9 cellular contexts compared by ENCODE assay signal in the genomic region with DNA sequence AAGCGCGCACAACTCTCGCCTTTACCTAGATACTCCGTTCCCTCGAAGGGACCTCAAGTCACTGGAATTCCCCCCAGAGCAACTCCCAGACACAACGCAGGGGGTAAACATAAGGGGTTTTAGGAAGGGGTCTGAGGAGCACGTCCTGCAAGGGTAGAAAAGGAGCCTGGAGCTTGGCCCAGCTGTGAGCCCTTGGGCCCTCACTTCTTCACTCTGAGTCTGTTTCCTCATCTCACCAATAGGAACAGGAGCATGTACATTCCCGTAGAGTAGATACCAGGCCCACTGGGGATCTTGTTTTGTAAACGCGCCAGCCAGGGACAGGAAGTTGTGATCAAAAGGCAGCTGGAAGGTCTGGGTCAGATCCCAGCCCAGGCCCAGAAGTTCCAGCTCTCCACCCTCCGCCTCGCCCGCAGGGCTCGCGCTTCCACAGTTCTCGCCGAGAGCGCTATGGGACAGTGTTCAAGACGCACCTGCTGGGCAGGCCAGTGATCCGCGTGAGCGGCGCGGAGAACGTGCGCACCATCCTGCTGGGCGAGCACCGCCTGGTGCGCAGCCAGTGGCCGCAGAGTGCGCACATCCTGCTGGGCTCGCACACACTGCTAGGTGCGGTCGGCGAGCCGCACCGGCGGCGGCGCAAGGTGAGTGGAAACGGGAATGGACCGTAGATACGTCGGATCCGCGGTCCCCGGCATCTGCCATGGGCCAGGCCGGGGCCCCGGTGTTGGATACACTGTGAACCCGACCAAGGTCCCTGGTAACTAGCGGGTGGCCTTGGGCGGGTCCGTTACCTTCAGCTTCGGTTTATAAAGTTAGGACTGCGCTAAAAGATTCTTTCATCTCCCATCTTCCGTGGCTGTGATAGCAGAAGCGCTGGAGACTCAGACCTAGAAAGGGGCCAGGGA. TPM values are rescaled to one million over a fixed set of nuclear protein-coding genes. Genes with fewer than 3 reads are reported as not detected.
DNase-seq lines count a peak whose midpoint lies in the region; ATAC-seq, FAIRE-seq and TF ChIP-seq lines count a peak whose summit lies in the region.
"Had no signal": no experiment of that assay in that cellular context is flagged by ENCODE, and none has a peak within 500 bp of the region (broad histone marks: within the 10 kb centered on the region; RNA-seq: fewer than 3 reads in every experiment).

No MANE protein-coding gene starts in this region.

- intact Hi-C loops in HepG2 (cut with micrococcal nuclease; ENCODE audit: unreplicated experiment) = no loop called here

- peaks cover 0 to 14% of the 10 kb centered on the region in 2 experiments; a peak in 2 of 5 replicates for H3K36me3 ChIP-seq in HepG2 (replicated peaks in 1 of 2; ENCODE audit: control insufficient read depth in 1 of 2, insufficient read depth in 2 of 2, low read length in 2 of 2)
- peaks cover 0 to 17% (median 2%) of the 10 kb centered on the region in 4 donors for H3K36me3 ChIP-seq in upper lobe of left lung

- peaks cover 71% of the 10 kb centered on the region for H3K27me3 Mint-ChIP-seq in activated naive CD4-positive, alpha-beta T cell treated with anti-CD3 and anti-CD28 coated beads, Interleukin-2, amount 10 ng/mL, durations not matched to agents 7 days and 5 days
- peaks cover 27% of the 10 kb centered on the region for H3K27me3 Mint-ChIP-seq in chondrocyte (ENCODE audit: low read depth)

- H3K36me3 Mint-ChIP-seq in activated naive CD4-positive, alpha-beta T cell treated with anti-CD3 and anti-CD28 coated beads, Interleukin-2, amount 10 ng/mL, durations not matched to agents 7 days and 5 days = peaks cover 5% of the 10 kb centered on the region
- H3K36me3 Mint-ChIP-seq in chondrocyte (ENCODE audit: low read depth) = peaks cover 2% of the 10 kb centered on the region

- no peak for TF ChIP-seq POLR2A in HepG2 (IDR thresholded peaks at IDR 0.05; ENCODE audit: insufficient read depth in 1 of 2, low read depth in 2 of 2, low read length in 2 of 2)
- TF ChIP-seq POLR2A in upper lobe of left lung (IDR thresholded peaks at IDR 0.05) = no peak

- no peaks in the 10 kb centered on the region for H3K79me2 ChIP-seq in HepG2 (ENCODE audit: insufficient read depth, low read length)

- no peaks in the 10 kb centered on the region for H4K20me1 ChIP-seq in HepG2 (ENCODE audit: insufficient read depth, low read length)

- H3K9ac ChIP-seq in HepG2 (ENCODE audit: insufficient read depth, low read depth, low read length) = no peak overlapping the region

- no peak overlapping the region for H3K27ac Mint-ChIP-seq in activated naive CD4-positive, alpha-beta T cell treated with anti-CD3 and anti-CD28 coated beads, Interleukin-2, amount 10 ng/mL, durations not matched to agents 7 days and 5 days
- H3K27ac Mint-ChIP-seq in chondrocyte (ENCODE audit: unreplicated experiment) = no peak overlapping the region

- peak overlapping the region; percentile 59 for H3K4me3 Mint-ChIP-seq in activated naive CD4-positive, alpha-beta T cell treated with anti-CD3 and anti-CD28 coated beads, Interleukin-2, amount 10 ng/mL, durations not matched to agents 7 days and 5 days
- peak overlapping the region; percentile 52 for H3K4me3 Mint-ChIP-seq in chondrocyte (ENCODE audit: unreplicated experiment)

- TF ChIP-seq CTCF in chondrocyte (IDR thresholded peaks at IDR 0.05) (no peak), HepG2 (CRISPR knock-in tag; IDR thresholded peaks at IDR 0.05) (no peak), upper lobe of left lung (IDR thresholded peaks at IDR 0.05) (no peak)

- H3K27me3 ChIP-seq in HepG2 (ENCODE audit: control insufficient read depth in 1 of 2, insufficient read depth in 2 of 2, low read length in 2 of 2) (0 out of 5 replicates have a peak, but pooled peaks cover 0 to 6% of the 10 kb centered on the region in 2 experiments), upper lobe of left lung (peaks cover 0 to 26% (median 8%) of the 10 kb centered on the region in 4 donors)

- FAIRE-seq in HepG2 (lab: Jason Lieb, UNC) (no peak), urothelium cell line (lab: Jason Lieb, UNC) (no peak)

- POLR2A ChIA-PET in HepG2 (lab: Yijun Ruan, JAX) = no interaction called here

- WGBS in HepG2 (ENCODE audit: low lambda C conversion rate) = 95% methylated on average over 45 of the region's 57 CpGs
- WGBS in upper lobe of left lung, 2 donors = 18 to 33% methylated on average over 22 to 51 of the region's 57 CpGs

- H3K9me3 Mint-ChIP-seq in activated naive CD4-positive, alpha-beta T cell treated with anti-CD3 and anti-CD28 coated beads, Interleukin-2, amount 10 ng/mL, durations not matched to agents 7 days and 5 days = no peaks in the 10 kb centered on the region
- no peaks in the 10 kb centered on the region for H3K9me3 Mint-ChIP-seq in chondrocyte (ENCODE audit: low read depth)

- DNase-seq in activated naive CD4-positive, alpha-beta T cell treated with anti-CD3 and anti-CD28 coated beads, Interleukin-2, amount 10 ng/mL, durations not matched to agents 7 days and 5 days = no peak
- DNase-seq in activated naive CD4-positive, alpha-beta T cell treated with anti-CD3 and anti-CD28 coated beads, Interleukin-2, amount 50 U/mL, for 16 hours = no peak
- DNase-seq in chondrocyte (ENCODE audit: low spot score) = no peak
- DNase-seq in HepG2 (ENCODE audit: low spot score) = no peak
- DNase-seq in upper lobe of left lung = peak in 1 of 2 donors; percentile 84
- DNase-seq in amniotic stem cell (lab: John Stamatoyannopoulos, UW) = no peak
- no peak for DNase-seq in urothelium cell line (ENCODE audit: low spot score)

- H3K4me3 ChIP-seq in HepG2 (replicated peaks in 1 of 3; ENCODE audit: insufficient read depth in 1 of 3, low read depth in 2 of 3, low read length in 3 of 3) (no peak overlapping the region), upper lobe of left lung (peak overlapping the region; percentile 0 to 45 (median 26))

- H3K4me1 Mint-ChIP-seq in activated naive CD4-positive, alpha-beta T cell treated with anti-CD3 and anti-CD28 coated beads, Interleukin-2, amount 10 ng/mL, durations not matched to agents 7 days and 5 days = peaks cover 18% of the 10 kb centered on the region
- peaks cover 20% of the 10 kb centered on the region for H3K4me1 Mint-ChIP-seq in chondrocyte (ENCODE audit: low read depth)

- H3K4me1 ChIP-seq in HepG2 (ENCODE audit: insufficient read depth, low read length) = no peaks in the 10 kb centered on the region
- H3K4me1 ChIP-seq in upper lobe of left lung = peaks cover 17 to 42% (median 17%) of the 10 kb centered on the region in 4 donors

- H3K27ac ChIP-seq in HepG2 (ENCODE audit: extremely low read length, insufficient read depth, low read length) = no peak overlapping the region
- H3K27ac ChIP-seq in upper lobe of left lung = no peak overlapping the region
- H3K27ac ChIP-seq: C4-2B had no signal

- CTCF ChIA-PET in activated naive CD4-positive, alpha-beta T cell treated with anti-CD3 and anti-CD28 coated beads, Interleukin-2, amount 10 ng/mL, durations not matched to agents 7 days and 5 days (lab: Charles Lee) = interaction anchor here (0.6 to 1.5 kb wide), 8 partner anchors 11 to 317 kb away, joined by 3 to 8 read pairs (median 4); a partner anchor contains a TSS
- CTCF ChIA-PET in HepG2 (lab: Yijun Ruan, JAX; ENCODE audit: low intra/inter-chr PET ratio, low total read pairs) = no interaction called here

- TF ChIP-seq RAD21 in HepG2 (CRISPR knock-in tag; IDR thresholded peaks at IDR 0.05) = no peak

- no peak for TF ChIP-seq EP300 in HepG2 (IDR thresholded peaks at IDR 0.05; ENCODE audit: low read depth in 2 of 2, low read length in 2 of 2)
- TF ChIP-seq EP300 in HepG2 (CRISPR knock-in tag; IDR thresholded peaks at IDR 0.05; ENCODE audit: borderline replicate concordance) = no peak
- TF ChIP-seq EP300 in upper lobe of left lung (IDR thresholded peaks at IDR 0.05) = no peak

- H2AFZ ChIP-seq in HepG2 (ENCODE audit: low read length) = no peak overlapping the region

- no peak overlapping the region for H3K4me2 ChIP-seq in HepG2 (ENCODE audit: low read depth, low read length)

- no peak for ATAC-seq in HepG2
- ATAC-seq in upper lobe of left lung (ENCODE audit: low FRiP score in 2 of 2) = peak in 1 of 2 donors; percentile 34
- ATAC-seq in GM19023 (IDR thresholded peaks at IDR 0.05; ENCODE audit: unreplicated experiment) = no peak

- BruUV-seq in HepG2 (replicated peaks; lab: Mats Ljungman, UMichigan) = no TSS peak

- H3K9me3 ChIP-seq in HepG2 (ENCODE audit: low read length) = no peaks in the 10 kb centered on the region
- H3K9me3 ChIP-seq in upper lobe of left lung = no peaks in the 10 kb centered on the region

- in situ Hi-C loops in HepG2 (cut with HindIII; ENCODE audit: extremely low pct_ligation_motif_present, low pct_unique_long_range_greater_than_20kb) = no loop called here

RNA-seq across cellular contexts. Expression of a gene that starts 1.2 kb away (rescaled TPM):
- total RNA-seq in chondrocyte (0.10 to 0.25 TPM (median 0.15 TPM) in 3 replicates), HepG2 (2016; rRNA removed; fragmentation: Illumina TruSeq; extraction: Trizol) (0.02 TPM in 1 of 2 replicates, not detected in the other), upper lobe of left lung (under 1 TPM in 5 of 6 donors, not detected in 1; 0.22 to 0.46 (median 0.37) TPM)
- total RNA-seq in HepG2 (2016; cell fraction: cytosol; rRNA removed; fragmentation: Illumina TruSeq; extraction: Trizol; ENCODE audit: low read depth) = not detected in 2 replicates
- total RNA-seq in HepG2 (2016; cell fraction: insoluble cytoplasmic fraction; rRNA removed; fragmentation: Illumina TruSeq; extraction: Trizol) = 0.02 TPM in 1 of 2 replicates, not detected in the other
- not detected in 2 replicates for total RNA-seq in HepG2 (2016; cell fraction: membrane; rRNA removed; fragmentation: Illumina TruSeq; extraction: Trizol)
- total RNA-seq in HepG2 (2016; cell fraction: nucleus; rRNA removed; fragmentation: Illumina TruSeq; extraction: Trizol) = 0.12 and 0.19 TPM in 2 replicates
- polyA plus RNA-seq in HepG2 (2011; rRNA removed) = not detected in 2 replicates
- not detected in 2 replicates for polyA plus RNA-seq in HepG2 (2011; cell fraction: cytosol; rRNA removed)
- 0.35 and 0.42 TPM in 2 replicates for polyA plus RNA-seq in HepG2 (2011; cell fraction: nucleus; rRNA removed)
- not detected in 2 replicates for polyA plus RNA-seq in HepG2 (2012)
- not detected in 2 replicates for polyA plus RNA-seq in HepG2 (2016; cell fraction: cytosol; fragmentation: Illumina TruSeq; extraction: Trizol; ENCODE audit: low read depth)
- not detected in 2 replicates for polyA plus RNA-seq in HepG2 (2016; cell fraction: insoluble cytoplasmic fraction; fragmentation: Illumina TruSeq; extraction: Trizol; ENCODE audit: low read depth)
- not detected in 2 replicates for polyA plus RNA-seq in HepG2 (2016; cell fraction: membrane; fragmentation: Illumina TruSeq; extraction: Trizol; ENCODE audit: low read depth)
- not detected in 2 replicates for polyA plus RNA-seq in HepG2 (2016; cell fraction: nucleus; fragmentation: Illumina TruSeq; extraction: Trizol; ENCODE audit: insufficient read depth, low read depth)
- 0.07 and 0.26 TPM in 2 replicates for polyA minus RNA-seq in HepG2 (2011; rRNA and poly(A)+ RNA removed; ENCODE audit: low replicate concordance)
- not detected in 2 replicates for polyA minus RNA-seq in HepG2 (2011; cell fraction: cytosol; rRNA and poly(A)+ RNA removed)
- 0.87 and 1.5 TPM in 2 replicates for polyA minus RNA-seq in HepG2 (2011; cell fraction: nucleus; rRNA and poly(A)+ RNA removed)

RNA-seq across cellular contexts. Expression of a gene that starts 11.8 kb away (rescaled TPM):
- total RNA-seq in chondrocyte = 0.47 to 1.9 TPM (median 0.49 TPM) in 3 replicates
- not detected in 2 replicates for total RNA-seq in HepG2 (2016; rRNA removed; fragmentation: Illumina TruSeq; extraction: Trizol)
- not detected in 2 replicates for total RNA-seq in HepG2 (2016; cell fraction: cytosol; rRNA removed; fragmentation: Illumina TruSeq; extraction: Trizol; ENCODE audit: low read depth)
- not detected in 2 replicates for total RNA-seq in HepG2 (2016; cell fraction: insoluble cytoplasmic fraction; rRNA removed; fragmentation: Illumina TruSeq; extraction: Trizol)
- not detected in 2 replicates for total RNA-seq in HepG2 (2016; cell fraction: membrane; rRNA removed; fragmentation: Illumina TruSeq; extraction: Trizol)
- not detected in 2 replicates for total RNA-seq in HepG2 (2016; cell fraction: nucleus; rRNA removed; fragmentation: Illumina TruSeq; extraction: Trizol)
- 0.15 and 0.31 TPM in 2 replicates for polyA plus RNA-seq in HepG2 (2011; rRNA removed)
- polyA plus RNA-seq in HepG2 (2011; cell fraction: cytosol; rRNA removed) = 0.14 and 0.48 TPM in 2 replicates
- 1.4 and 1.6 TPM in 2 replicates for polyA plus RNA-seq in HepG2 (2011; cell fraction: nucleus; rRNA removed)
- polyA plus RNA-seq in HepG2 (2012) = not detected in 2 replicates
- not detected in 2 replicates for polyA plus RNA-seq in HepG2 (2016; cell fraction: cytosol; fragmentation: Illumina TruSeq; extraction: Trizol; ENCODE audit: low read depth)
- not detected in 2 replicates for polyA plus RNA-seq in HepG2 (2016; cell fraction: insoluble cytoplasmic fraction; fragmentation: Illumina TruSeq; extraction: Trizol; ENCODE audit: low read depth)
- polyA plus RNA-seq in HepG2 (2016; cell fraction: membrane; fragmentation: Illumina TruSeq; extraction: Trizol; ENCODE audit: low read depth) = not detected in 2 replicates
- not detected in 2 replicates for polyA plus RNA-seq in HepG2 (2016; cell fraction: nucleus; fragmentation: Illumina TruSeq; extraction: Trizol; ENCODE audit: insufficient read depth, low read depth)
- 0.20 TPM in 1 of 2 replicates, not detected in the other for polyA minus RNA-seq in HepG2 (2011; rRNA and poly(A)+ RNA removed; ENCODE audit: low replicate concordance)
- not detected in 2 replicates for polyA minus RNA-seq in HepG2 (2011; cell fraction: cytosol; rRNA and poly(A)+ RNA removed)
- polyA minus RNA-seq in HepG2 (2011; cell fraction: nucleus; rRNA and poly(A)+ RNA removed) = 0.13 TPM in 1 of 2 replicates, not detected in the other
- total RNA-seq in upper lobe of left lung = not detected

Comparison
In these comparisons a context has a peak if more than half of its experiments do, and no peak if none do; other contexts are left out.
1. H3K4me3 ChIP-seq: peak in upper lobe of left lung (4 of 4); none in HepG2 (0 of 3).